In genomic region chr14:105528859-105529505, GRCh38 we compare ENCODE assay signal across 9 cellular contexts. TPM values are rescaled to one million over a fixed set of nuclear protein-coding genes. Genes with fewer than 3 reads are reported as not detected.
DNase-seq lines count a peak whose midpoint lies in the region; ATAC-seq and TF ChIP-seq lines count a peak whose summit lies in the region.
"Had no signal": no experiment of that assay in that cellular context is flagged by ENCODE, and none has a peak within 500 bp of the region (broad histone marks: within the 10 kb centered on the region; RNA-seq: fewer than 3 reads in every experiment).

No MANE protein-coding gene starts in this region.

- POLR2A ChIA-PET in PC-9 (lab: Charles Lee; ENCODE audit: unreplicated experiment), result interaction anchor here (0.5 to 0.8 kb wide), 2 partner anchors 17 to 37 kb away, joined by 5 to 12 read pairs; no protein-coding TSS in a partner anchor

- intact Hi-C loops in PC-9 (cut with micrococcal nuclease; ENCODE audit: unreplicated experiment), result loop anchor here (1.0 to 2.0 kb wide), 2 partner anchors 38 to 158 kb away; partner anchors contain the start of gene TEDC1

- H3K4me2 ChIP-seq in PC-9, result no peak overlapping the region

- H2AFZ ChIP-seq in PC-9, result no peak overlapping the region

- DNase-seq in GM12865 (ENCODE audit: low read depth), result peak; percentile 55
- DNase-seq in activated T-cell treated with anti-CD3 and anti-CD28 coated beads for 24 hours (ENCODE audit: low read depth), result peak; percentile 42
- peak; percentile 63 to 81 for DNase-seq in stimulated activated CD4-positive, alpha-beta T cell treated with anti-CD3 and anti-CD28 coated beads, Interleukin-4, amount 100 ng/mL, for 4 hours
- DNase-seq in NCI-H774 (lab: John Stamatoyannopoulos, UW), result no peak
- no peak for DNase-seq in substantia nigra (lab: John Stamatoyannopoulos, UW)
- no peak for DNase-seq in PC-9

- H3K79me2 ChIP-seq in PC-9 (ENCODE audit: low read depth), result no peaks in the 10 kb centered on the region

- no peaks in the 10 kb centered on the region for H3K9me2 ChIP-seq in PC-9 (ENCODE audit: insufficient read depth)

- no peaks in the 10 kb centered on the region; the same call in 1 of the 2 replicates for H4K20me1 ChIP-seq in PC-9 (ENCODE audit: insufficient read depth)

- ATAC-seq in HG03469 (IDR thresholded peaks at IDR 0.05; ENCODE audit: unreplicated experiment), result no peak

- peaks cover 26% of the 10 kb centered on the region for H3K27me3 ChIP-seq in PC-9 (ENCODE audit: insufficient read depth, low read depth)

- no peaks in the 10 kb centered on the region for H3K4me1 ChIP-seq in PC-9 (replicated peaks; ENCODE audit: insufficient read depth)

- TF ChIP-seq CTCF in GM12865 (IDR thresholded peaks at IDR 0.05; ENCODE audit: insufficient read depth, low read depth, low read length, missing control alignments), result no peak
- TF ChIP-seq CTCF in PC-9 (conservative IDR thresholded peaks at IDR 0.05), result no peak

- CTCF ChIA-PET in PC-9 (lab: Charles Lee), result interaction anchor here (0.5 kb wide), 1 partner anchor 139 kb away, joined by 3 read pairs; no protein-coding TSS in a partner anchor

- H3K27ac ChIP-seq in substantia nigra (ENCODE audit: low read depth, low read length, poor library complexity, severe bottlenecking) (no peak overlapping the region), PC-9 (no peak overlapping the region)

- H3K4me3 ChIP-seq in GM12865 (ENCODE audit: low read depth, low read length) (peak overlapping the region; percentile 74), iPS-18c (ENCODE audit: insufficient read depth, low read depth, low read length) (0 out of 2 replicates have a peak overlapping the region, but pooled peaks have one; percentile 20), PC-9 (no peak overlapping the region)

- peaks cover 6% of the 10 kb centered on the region; the same call in 1 of the 2 replicates for H3F3A ChIP-seq in PC-9 (ENCODE audit: insufficient read depth, low read depth)

- H3K36me3 ChIP-seq in PC-9 (ENCODE audit: low read depth), result no peaks in the 10 kb centered on the region

- H3K9me3 ChIP-seq in iPS-18c (ENCODE audit: control insufficient read depth, insufficient read depth, low read length) (peaks cover 2% of the 10 kb centered on the region), PC-9 (ENCODE audit: insufficient read depth, low read depth) (no peaks in the 10 kb centered on the region)

- BruUV-seq in PC-9 (replicated peaks; lab: Mats Ljungman, UMichigan), result no TSS peak

RNA-seq across cellular contexts. Expression of gene TMEM121, which starts 2.6 kb away (rescaled TPM):
- total RNA-seq in PC-9 (2021), result 1.0 and 1.1 TPM in 2 replicates

RNA-seq across cellular contexts. Expression of gene TEDC1, which starts 37.9 kb away (rescaled TPM):
- total RNA-seq in PC-9 (2021), result 21.2 and 31.9 TPM in 2 replicates

RNA-seq across cellular contexts. Expression of gene CRIP1, which starts 42.3 kb away (rescaled TPM):
- 296 and 374 TPM in 2 replicates for total RNA-seq in PC-9 (2021)
- total RNA-seq: LHCN-M2 had no signal

RNA-seq across cellular contexts. Expression of gene CRIP2, which starts 54.4 kb away (rescaled TPM):
- total RNA-seq in PC-9 (2021), result 42.5 and 50.2 TPM in 2 replicates

Comparison
In these comparisons a context has a peak if more than half of its experiments do, and no peak if none do; other contexts are left out.
1. DNase-seq: peak in GM12865 (single experiment), activated T-cell treated with anti-CD3 and anti-CD28 coated beads for 24 hours (single experiment) and stimulated activated CD4-positive, alpha-beta T cell treated with anti-CD3 and anti-CD28 coated beads, Interleukin-4, amount 100 ng/mL, for 4 hours (2 of 2); none in NCI-H774 (single experiment), substantia nigra (0 of 49) and PC-9 (0 of 2).